Comparison of ENCODE assay signal across 8 cellular contexts in genomic region chr2:240136671-240137292, GRCh38. TPM values are rescaled to one million over a fixed set of nuclear protein-coding genes. Genes with fewer than 3 reads are reported as not detected.
DNase-seq lines count a peak whose midpoint lies in the region; ATAC-seq, FAIRE-seq and TF ChIP-seq lines count a peak whose summit lies in the region.

No MANE protein-coding gene starts in this region.

- peaks cover 34% of the 10 kb centered on the region for H4K20me1 ChIP-seq in astrocyte (ENCODE audit: insufficient read depth, low read length)

- in situ Hi-C loops in KBM-7 (cut with MboI; ENCODE audit: low pct_unique_long_range_greater_than_20kb, low sequenced_read_pairs): no loop called here

- peak overlapping the region; percentile 82 for H3K4me3 Mint-ChIP-seq in astrocyte (ENCODE audit: unreplicated experiment)

- peak overlapping the region; percentile 62 for H3K27ac ChIP-seq in HL-60 (replicated peaks)
- H3K27ac ChIP-seq in astrocyte (ENCODE audit: low read depth, low read length): peak overlapping the region; percentile 10

- H3K79me2 ChIP-seq in astrocyte (ENCODE audit: insufficient read depth, low read length): peaks cover 36% of the 10 kb centered on the region

- H3K27ac Mint-ChIP-seq in astrocyte (ENCODE audit: unreplicated experiment): no peak overlapping the region

- ATAC-seq in stimulated activated naive CD8-positive, alpha-beta T cell treated with anti-CD3 and anti-CD28 coated beads, Interleukin-15, Interleukin-2, amounts not matched to agents 100 U/mL and 50 U/mL, for 24 hours: peak; percentile 17

- peaks cover 17% of the 10 kb centered on the region for H3K4me1 Mint-ChIP-seq in astrocyte (ENCODE audit: low read depth, unreplicated experiment)

- no peaks in the 10 kb centered on the region for H3K9me3 ChIP-seq in astrocyte (ENCODE audit: insufficient read depth, low read depth, low read length)

- peaks cover 12% of the 10 kb centered on the region for H3K36me3 ChIP-seq in astrocyte (ENCODE audit: insufficient read depth, low read length)
- no peaks in the 10 kb centered on the region for H3K36me3 ChIP-seq in kidney epithelial cell (ENCODE audit: control insufficient read depth, insufficient read depth, low read length)

- H2AFZ ChIP-seq in astrocyte (ENCODE audit: low read depth, low read length): peak overlapping the region; percentile 98

- no peak for FAIRE-seq in astrocyte (lab: Jason Lieb, UNC)

- H3K9ac ChIP-seq in astrocyte (ENCODE audit: low read length): peak overlapping the region; percentile 96

- peaks cover 11% of the 10 kb centered on the region for H3K4me1 ChIP-seq in astrocyte (ENCODE audit: insufficient read depth, low read length)

- peak overlapping the region; percentile 98 for H3K4me3 ChIP-seq in HL-60 (replicated peaks; ENCODE audit: insufficient read depth, low read length)
- peak overlapping the region; percentile 75 for H3K4me3 ChIP-seq in astrocyte (ENCODE audit: insufficient read depth, low read depth, low read length)
- peak overlapping the region; percentile 67 for H3K4me3 ChIP-seq in kidney epithelial cell (ENCODE audit: low read depth, low read length)

- H3K27me3 ChIP-seq in HL-60 (ENCODE audit: insufficient read depth, poor library complexity, severe bottlenecking) (no peaks in the 10 kb centered on the region), astrocyte (ENCODE audit: insufficient read depth, low read length) (peaks cover 4% of the 10 kb centered on the region), kidney epithelial cell (ENCODE audit: control insufficient read depth, insufficient read depth, low read length) (peaks cover 22% of the 10 kb centered on the region)

- H3K36me3 Mint-ChIP-seq in astrocyte (ENCODE audit: low read depth, unreplicated experiment): no peaks in the 10 kb centered on the region

- peak overlapping the region; percentile 94 for H3K4me2 ChIP-seq in astrocyte (ENCODE audit: low read length)

- peaks cover 19% of the 10 kb centered on the region for H3K27me3 Mint-ChIP-seq in astrocyte (ENCODE audit: low read depth, unreplicated experiment)

- DNase-seq in SIG-M5 treated with dmso at 0.1 percent for 504 hours (lab: John Stamatoyannopoulos, UW; ENCODE audit: unreplicated experiment) (peak; percentile 30), SIG-M5 (lab: John Stamatoyannopoulos, UW) (no peak), HL-60 (ENCODE audit: low read depth in 1 of 2, low spot score in 1 of 2) (no peak), astrocyte (ENCODE audit: low read depth) (no peak), kidney epithelial cell (ENCODE audit: low read depth) (no peak), KBM-7 (no peak), NCI-H1417 treated with DMSO at 0.1 percent for 48 hours (lab: John Stamatoyannopoulos, UW) (no peak)
- peak; percentile 39 for DNase-seq in stimulated activated naive CD8-positive, alpha-beta T cell treated with anti-CD3 and anti-CD28 coated beads, Interleukin-15, Interleukin-2, amounts not matched to agents 100 U/mL and 50 U/mL, for 24 hours

- TF ChIP-seq CTCF in HL-60 (IDR thresholded peaks at IDR 0.05; ENCODE audit: insufficient read depth, low read length): no peak
- TF ChIP-seq CTCF in astrocyte (IDR thresholded peaks at IDR 0.05; ENCODE audit: insufficient read depth, low read depth, low read length): no peak
- TF ChIP-seq CTCF in kidney epithelial cell (IDR thresholded peaks at IDR 0.05; ENCODE audit: insufficient read depth, low read length, poor library complexity, severe bottlenecking): no peak

- H3K9me3 Mint-ChIP-seq in astrocyte (ENCODE audit: unreplicated experiment): no peaks in the 10 kb centered on the region

RNA-seq across cellular contexts. Expression of gene COPS9, which starts 0.7 kb away (rescaled TPM):
- total RNA-seq in astrocyte: 172 and 192 TPM in 2 replicates
- 164 and 186 TPM in 2 replicates for total RNA-seq in kidney epithelial cell

RNA-seq across cellular contexts. Expression of gene OTOS, which starts 3.7 kb away (rescaled TPM):
- total RNA-seq in astrocyte: not detected in 2 replicates
- total RNA-seq in kidney epithelial cell: not detected in 2 replicates

Comparison
In these comparisons a context has a peak if more than half of its experiments do, and no peak if none do; other contexts are left out.
1. DNase-seq: peak in SIG-M5 treated with dmso at 0.1 percent for 504 hours (single experiment) and stimulated activated naive CD8-positive, alpha-beta T cell treated with anti-CD3 and anti-CD28 coated beads, Interleukin-15, Interleukin-2, amounts not matched to agents 100 U/mL and 50 U/mL, for 24 hours (single experiment); none in SIG-M5 (single experiment), HL-60 (0 of 2), astrocyte (single experiment), kidney epithelial cell (single experiment), KBM-7 (single experiment) and NCI-H1417 treated with DMSO at 0.1 percent for 48 hours (single experiment).
2. Peak in every context shown above with its lines, with median percentiles within 50 percentile points of each other: H3K4me3 ChIP-seq.